Comparison of ENCODE assay signal across 13 cellular contexts in the genomic region with DNA sequence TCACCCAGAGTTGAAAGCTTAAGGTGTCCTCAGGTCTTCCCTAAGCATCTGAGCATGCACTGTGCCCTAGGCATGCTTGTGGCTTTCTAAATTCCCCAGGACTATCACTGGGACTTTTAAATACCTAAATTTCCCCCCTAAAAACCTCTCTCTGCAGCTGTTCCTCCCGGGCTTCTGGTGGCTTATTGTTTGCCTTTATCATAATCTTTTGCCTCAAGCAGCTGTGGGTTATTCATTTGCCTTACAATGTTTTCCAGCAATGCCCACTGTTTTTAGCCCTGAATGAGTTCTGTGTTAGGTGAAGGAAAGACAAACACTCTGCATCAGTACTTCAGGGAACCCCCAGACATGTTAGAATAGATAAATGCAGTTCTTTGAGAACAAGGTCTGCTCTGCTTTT.
A peak's percentile ranks its signal among the peaks of the same experiment; 100 is the strongest.
DNase-seq lines count a peak whose midpoint lies in the region; ATAC-seq and TF ChIP-seq lines count a peak whose summit lies in the region.
"Had no signal": no experiment of that assay in that cellular context is flagged by ENCODE, and none has a peak within 500 bp of the region (broad histone marks: within the 10 kb centered on the region; RNA-seq: fewer than 3 reads in every experiment).

No MANE protein-coding gene starts in this region.

- TF ChIP-seq POLR2A in testis (IDR thresholded peaks at IDR 0.05), result no peak

- intact Hi-C loops in testis (cut with DNase I; ENCODE audit: low total_unique reads), result no loop called here

- no peak overlapping the region for H3K4me2 ChIP-seq in GM23338
- no peak overlapping the region for H3K4me2 ChIP-seq in neural progenitor cell
- H3K4me2 ChIP-seq: A549 had no signal

- H3K27ac Mint-ChIP-seq in GM23338, result no peak overlapping the region
- H3K27ac Mint-ChIP-seq in neural progenitor cell, result no peak overlapping the region
- no peak overlapping the region for H3K27ac Mint-ChIP-seq in activated T-cell treated with anti-CD3 and anti-CD28 coated beads, Interleukin-2, amount 50 U/mL, for 24 hours
- H3K27ac Mint-ChIP-seq: CD4-positive, alpha-beta memory T cell had no signal

- H3K9me3 Mint-ChIP-seq in GM23338, result no peaks in the 10 kb centered on the region
- no peaks in the 10 kb centered on the region for H3K9me3 Mint-ChIP-seq in neural progenitor cell
- H3K9me3 Mint-ChIP-seq in activated T-cell treated with anti-CD3 and anti-CD28 coated beads, Interleukin-2, amount 50 U/mL, for 24 hours, result no peaks in the 10 kb centered on the region
- H3K9me3 Mint-ChIP-seq: CD4-positive, alpha-beta memory T cell had no signal

- no peaks in the 10 kb centered on the region for H3F3A ChIP-seq in GM23338 (replicated peaks; ENCODE audit: low read depth)
- H3F3A ChIP-seq in neural progenitor cell (ENCODE audit: low read depth), result no peaks in the 10 kb centered on the region

- H3K9me3 ChIP-seq in HAP-1 (no peaks in the 10 kb centered on the region), neural progenitor cell (ENCODE audit: low read depth) (no peaks in the 10 kb centered on the region), testis (no peaks in the 10 kb centered on the region)
- H3K9me3 ChIP-seq: A549, BE2C had no signal

- no peak overlapping the region for H3K9ac ChIP-seq in neural progenitor cell

- no peaks in the 10 kb centered on the region for H3K27me3 ChIP-seq in GM23338 (ENCODE audit: insufficient read depth)
- H3K27me3 ChIP-seq in HAP-1 (ENCODE audit: low read depth), result no peaks in the 10 kb centered on the region
- H3K27me3 ChIP-seq in neural progenitor cell, result no peaks in the 10 kb centered on the region
- no peaks in the 10 kb centered on the region for H3K27me3 ChIP-seq in testis
- H3K27me3 ChIP-seq: BE2C had no signal

- in situ Hi-C loops in HAP-1 (cut with MboI; ENCODE audit: low sequenced_read_pairs), result loop anchor here (10.0 kb wide), 2 partner anchors 96 to 586 kb away; no protein-coding TSS in a partner anchor

- H3K27ac ChIP-seq in GM23338 (ENCODE audit: low read depth) (no peak overlapping the region), neural progenitor cell (no peak overlapping the region), testis (no peak overlapping the region)
- H3K27ac ChIP-seq: A549, C4-2B had no signal

- H3K4me1 ChIP-seq in GM23338 (ENCODE audit: insufficient read depth) (no peaks in the 10 kb centered on the region), HAP-1 (peaks cover 25% of the 10 kb centered on the region), neural progenitor cell (no peaks in the 10 kb centered on the region), testis (no peaks in the 10 kb centered on the region)
- H3K4me1 ChIP-seq: A549, BE2C had no signal

- H3K4me3 Mint-ChIP-seq in GM23338 (no peak overlapping the region), neural progenitor cell (no peak overlapping the region)
- no peak overlapping the region for H3K4me3 Mint-ChIP-seq in activated T-cell treated with anti-CD3 and anti-CD28 coated beads, Interleukin-2, amount 50 U/mL, for 24 hours
- H3K4me3 Mint-ChIP-seq: CD4-positive, alpha-beta memory T cell had no signal

- WGBS in testis, 2 donors, result 18 to 55% methylated on average over 1 of the region's 1 CpG

- no peaks in the 10 kb centered on the region for H3K9me2 ChIP-seq in GM23338 (ENCODE audit: insufficient read depth)

- H3K4me1 Mint-ChIP-seq in GM23338 (peaks cover 7% of the 10 kb centered on the region), neural progenitor cell (peaks cover 16% of the 10 kb centered on the region)
- H3K4me1 Mint-ChIP-seq in activated T-cell treated with anti-CD3 and anti-CD28 coated beads, Interleukin-2, amount 50 U/mL, for 24 hours (ENCODE audit: low read depth), result no peaks in the 10 kb centered on the region
- H3K4me1 Mint-ChIP-seq: CD4-positive, alpha-beta memory T cell had no signal

- H4K20me1 ChIP-seq in GM23338 (replicated peaks; ENCODE audit: insufficient read depth) (no peaks in the 10 kb centered on the region), neural progenitor cell (ENCODE audit: low read depth) (no peaks in the 10 kb centered on the region)

- DNase-seq in GM23338 (ENCODE audit: low spot score), result no peak
- peak; percentile 61 to 83 for DNase-seq in HAP-1 (ENCODE audit: low spot score in 2 of 2)
- DNase-seq in NCI-H748 (lab: John Stamatoyannopoulos, UW; ENCODE audit: unreplicated experiment), result peak; percentile 16
- DNase-seq in neural progenitor cell (ENCODE audit: low spot score), result no peak
- no peak for DNase-seq in activated T-cell treated with anti-CD3 and anti-CD28 coated beads, Interleukin-2, amount 50 U/mL, for 24 hours
- no peak for DNase-seq in testis
- DNase-seq: BE2C; CD4-positive, alpha-beta memory T cell; DND-41; GDM1 had no signal

- peak overlapping the region; percentile 73; the same call in 1 of the 2 replicates for H2AFZ ChIP-seq in GM23338
- peak overlapping the region; percentile 8 for H2AFZ ChIP-seq in neural progenitor cell (replicated peaks)

- H3K79me2 ChIP-seq in GM23338 (replicated peaks; ENCODE audit: insufficient read depth), result no peaks in the 10 kb centered on the region
- no peaks in the 10 kb centered on the region for H3K79me2 ChIP-seq in neural progenitor cell (ENCODE audit: low read depth)

- H3K27me3 Mint-ChIP-seq in GM23338 (ENCODE audit: insufficient read depth, low read depth, poor library complexity), result no peaks in the 10 kb centered on the region
- peaks cover 5% of the 10 kb centered on the region for H3K27me3 Mint-ChIP-seq in neural progenitor cell (ENCODE audit: insufficient read depth, low read depth)
- peaks cover 68% of the 10 kb centered on the region for H3K27me3 Mint-ChIP-seq in activated T-cell treated with anti-CD3 and anti-CD28 coated beads, Interleukin-2, amount 50 U/mL, for 24 hours

- TF ChIP-seq CTCF in GM23338 (conservative IDR thresholded peaks at IDR 0.05; ENCODE audit: low read depth in 2 of 2), result no peak
- no peak for TF ChIP-seq CTCF in neural progenitor cell (IDR thresholded peaks at IDR 0.05)
- TF ChIP-seq CTCF in testis (IDR thresholded peaks at IDR 0.05), result no peak

- ATAC-seq in GM23338 (no peak), GM19397 (IDR thresholded peaks at IDR 0.05; ENCODE audit: unreplicated experiment) (no peak)
- ATAC-seq: A549 had no signal

- H3K36me3 ChIP-seq in GM23338 (ENCODE audit: insufficient read depth), result no peaks in the 10 kb centered on the region
- H3K36me3 ChIP-seq in HAP-1 (replicated peaks), result no peaks in the 10 kb centered on the region
- H3K36me3 ChIP-seq in neural progenitor cell, result no peaks in the 10 kb centered on the region
- H3K36me3 ChIP-seq in testis (ENCODE audit: low read depth, missing control alignments), result no peaks in the 10 kb centered on the region
- H3K36me3 ChIP-seq: BE2C had no signal

- H3K36me3 Mint-ChIP-seq in GM23338 (ENCODE audit: low read depth) (no peaks in the 10 kb centered on the region), neural progenitor cell (no peaks in the 10 kb centered on the region)
- H3K36me3 Mint-ChIP-seq in activated T-cell treated with anti-CD3 and anti-CD28 coated beads, Interleukin-2, amount 50 U/mL, for 24 hours (ENCODE audit: low read depth), result no peaks in the 10 kb centered on the region
- H3K36me3 Mint-ChIP-seq: CD4-positive, alpha-beta memory T cell had no signal

- H3K4me3 ChIP-seq in GM23338 (no peak overlapping the region), HAP-1 (no peak overlapping the region), neural progenitor cell (no peak overlapping the region), testis (no peak overlapping the region)
- H3K4me3 ChIP-seq: A549 had no signal

TF ChIP-seq in GM23338, 12 proteins besides CTCF, POLR2A, EP300 and RAD21:
- TF ChIP-seq ETS1 (IDR thresholded peaks at IDR 0.05), result no peak
- no peak for TF ChIP-seq JUNB (IDR thresholded peaks at IDR 0.05; ENCODE audit: unreplicated experiment)
TF ChIP-seq in GM23338: peak in this region for 0.

Comparison
In these comparisons a context has a peak if more than half of its experiments do, and no peak if none do; other contexts are left out.
1. DNase-seq: peak in HAP-1 (2 of 2) and NCI-H748 (single experiment); none in GM23338 (single experiment), neural progenitor cell (single experiment), activated T-cell treated with anti-CD3 and anti-CD28 coated beads, Interleukin-2, amount 50 U/mL, for 24 hours (single experiment) and testis (single experiment).